ENCODE assay signal across 9 cellular contexts in the genomic region with DNA sequence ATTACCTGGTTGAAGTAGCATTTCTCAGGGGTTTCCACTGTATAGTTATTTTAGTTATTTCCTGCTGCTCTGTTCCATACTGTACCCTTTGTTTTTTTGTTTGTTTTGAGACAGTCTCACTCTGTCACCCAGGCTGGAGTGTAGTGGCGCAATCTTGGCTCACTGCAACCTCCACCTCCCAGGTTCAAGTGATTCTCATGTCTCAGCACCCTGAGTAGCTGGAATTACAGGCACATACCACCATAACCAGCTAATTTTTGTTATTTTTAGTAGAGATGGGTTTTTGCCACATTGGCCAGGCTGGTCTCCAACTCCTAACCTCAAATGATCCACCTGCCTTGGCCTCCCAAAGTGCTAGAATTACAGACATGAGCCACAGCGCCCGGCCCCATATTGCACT. TPM values are rescaled to one million over a fixed set of nuclear protein-coding genes. Genes with fewer than 3 reads are reported as not detected.
"Had no signal": no experiment of that assay in that cellular context is flagged by ENCODE, and none has a peak within 500 bp of the region (broad histone marks: within the 10 kb centered on the region; RNA-seq: fewer than 3 reads in every experiment).

No MANE protein-coding gene starts in this region.

RNA-seq across cellular contexts. Expression of a gene that starts 24.1 kb away (rescaled TPM):
- total RNA-seq: fibroblast of lung, foreskin keratinocyte, lower leg skin, natural killer cell, occipital lobe, ovary, psoas muscle, spleen, testis had no signal
- polyA plus RNA-seq: foreskin keratinocyte, spleen had no signal
